Comparison of ENCODE assay signal across 9 cellular contexts in genomic region chr5:141382469-141383294, GRCh38. TPM values are rescaled to one million over a fixed set of nuclear protein-coding genes. Genes with fewer than 3 reads are reported as not detected.
DNase-seq lines count a peak whose midpoint lies in the region; ATAC-seq and TF ChIP-seq lines count a peak whose summit lies in the region.
"Had no signal": no experiment of that assay in that cellular context is flagged by ENCODE, and none has a peak within 500 bp of the region (broad histone marks: within the 10 kb centered on the region; RNA-seq: fewer than 3 reads in every experiment).

Gene PCDHGA7 (plus strand): TSS chr5:141382742. CDS start chr5:141382900, 158 bp downstream.

- peaks cover 33 to 71% (median 64%) of the 10 kb centered on the region in 5 donors for H3K9me3 ChIP-seq in subcutaneous abdominal adipose tissue (ENCODE audit: control insufficient read depth in 5 of 5, low read length in 5 of 5)

- peak within 1 kb of the TSS; percentile 62 for H3K27ac Mint-ChIP-seq in activated CD4-positive, alpha-beta T cell treated with anti-CD3 and anti-CD28 coated beads, Interleukin-2, amount 10 ng/mL, durations not matched to agents 7 days and 5 days
- H3K27ac Mint-ChIP-seq in glutamatergic neuron (ENCODE audit: unreplicated experiment), result no peak within 1 kb of the TSS

- H3K27me3 ChIP-seq in subcutaneous abdominal adipose tissue (ENCODE audit: control insufficient read depth in 5 of 5, insufficient read depth in 4 of 5, low read length in 5 of 5), result peaks cover 0 to 11% (median 0%) of the 10 kb centered on the region in 5 donors

- CTCF ChIA-PET in activated CD4-positive, alpha-beta T cell treated with anti-CD3 and anti-CD28 coated beads, Interleukin-2, amount 10 ng/mL, durations not matched to agents 7 days and 5 days (lab: Charles Lee), result interaction anchor here (0.8 to 1.1 kb wide), 2 partner anchors 12 to 48 kb away, joined by 3 to 5 read pairs; partner anchors contain the start of genes PCDHGA12 and PCDHGB3

- POLR2A ChIA-PET in activated CD4-positive, alpha-beta T cell treated with anti-CD3 and anti-CD28 coated beads, Interleukin-2, amount 10 ng/mL, durations not matched to agents 7 days and 5 days (lab: Charles Lee), result no interaction called here

- H3K4me3 ChIP-seq in WI38 (ENCODE audit: low read depth, low read length) (peak within 1 kb of the TSS; percentile 53), subcutaneous abdominal adipose tissue (ENCODE audit: low read depth in 1 of 5, low read length in 5 of 5) (peak within 1 kb of the TSS; percentile 51 to 78 (median 64))

- DNase-seq in activated CD4-positive, alpha-beta T cell treated with anti-CD3 and anti-CD28 coated beads, Interleukin-2, amount 10 ng/mL, durations not matched to agents 7 days and 5 days, result no peak
- DNase-seq in activated CD4-positive, alpha-beta T cell treated with anti-CD3 and anti-CD28 coated beads for 4 hours, result no peak
- DNase-seq in glutamatergic neuron, result no peak
- DNase-seq in effector CD4-positive, alpha-beta T cell, result no peak
- DNase-seq in substantia nigra (lab: John Stamatoyannopoulos, UW), result no peak
- DNase-seq: erythroblast had no signal

- no peak for ATAC-seq in HG03457 (IDR thresholded peaks at IDR 0.05; ENCODE audit: unreplicated experiment)

- H3K36me3 Mint-ChIP-seq in activated CD4-positive, alpha-beta T cell treated with anti-CD3 and anti-CD28 coated beads, Interleukin-2, amount 10 ng/mL, durations not matched to agents 7 days and 5 days (ENCODE audit: low read depth), result no peaks in the 10 kb centered on the region
- H3K36me3 Mint-ChIP-seq in glutamatergic neuron (ENCODE audit: unreplicated experiment), result peaks cover 55% of the 10 kb centered on the region

- peaks cover 38% of the 10 kb centered on the region for H3K27me3 Mint-ChIP-seq in activated CD4-positive, alpha-beta T cell treated with anti-CD3 and anti-CD28 coated beads, Interleukin-2, amount 10 ng/mL, durations not matched to agents 7 days and 5 days
- no peaks in the 10 kb centered on the region for H3K27me3 Mint-ChIP-seq in glutamatergic neuron (ENCODE audit: unreplicated experiment)

- H3K27ac ChIP-seq in subcutaneous abdominal adipose tissue (ENCODE audit: low read depth, low read length), result no peak within 1 kb of the TSS
- H3K27ac ChIP-seq in substantia nigra (ENCODE audit: low read depth, low read length, poor library complexity, severe bottlenecking), result no peak within 1 kb of the TSS

- peak within 1 kb of the TSS; percentile 34 for H3K4me3 Mint-ChIP-seq in activated CD4-positive, alpha-beta T cell treated with anti-CD3 and anti-CD28 coated beads, Interleukin-2, amount 10 ng/mL, durations not matched to agents 7 days and 5 days
- H3K4me3 Mint-ChIP-seq in glutamatergic neuron (ENCODE audit: unreplicated experiment), result peak within 1 kb of the TSS; percentile 38

- H3K9me3 Mint-ChIP-seq in activated CD4-positive, alpha-beta T cell treated with anti-CD3 and anti-CD28 coated beads, Interleukin-2, amount 10 ng/mL, durations not matched to agents 7 days and 5 days, result peaks cover 12% of the 10 kb centered on the region
- peaks cover 20% of the 10 kb centered on the region for H3K9me3 Mint-ChIP-seq in glutamatergic neuron (ENCODE audit: unreplicated experiment)

- no peaks in the 10 kb centered on the region for H3K36me3 ChIP-seq in subcutaneous abdominal adipose tissue (ENCODE audit: control insufficient read depth in 5 of 5, insufficient read depth in 5 of 5, low read length in 5 of 5)

- peak; percentile 28; the same call in 1 of the 2 replicates for TF ChIP-seq CTCF in WI38 (IDR thresholded peaks at IDR 0.05; ENCODE audit: low read depth, low read length)
- TF ChIP-seq CTCF in glutamatergic neuron (IDR thresholded peaks at IDR 0.05; ENCODE audit: partially characterized antibody, unreplicated experiment), result no peak

- peaks cover 0 to 4% (median 0%) of the 10 kb centered on the region in 5 donors for H3K4me1 ChIP-seq in subcutaneous abdominal adipose tissue (ENCODE audit: control insufficient read depth in 5 of 5, insufficient read depth in 5 of 5, low read length in 5 of 5)

- H3K9ac ChIP-seq in subcutaneous abdominal adipose tissue (ENCODE audit: low read length in 5 of 5), result no peak within 1 kb of the TSS

- no peaks in the 10 kb centered on the region for H3K4me1 Mint-ChIP-seq in activated CD4-positive, alpha-beta T cell treated with anti-CD3 and anti-CD28 coated beads, Interleukin-2, amount 10 ng/mL, durations not matched to agents 7 days and 5 days
- no peaks in the 10 kb centered on the region for H3K4me1 Mint-ChIP-seq in glutamatergic neuron (ENCODE audit: low read depth, unreplicated experiment)

RNA-seq across cellular contexts. Expression of gene PCDHGA7, which starts in this region (rescaled TPM):
- total RNA-seq in activated CD4-positive, alpha-beta T cell treated with anti-CD3 and anti-CD28 coated beads, Interleukin-2, amount 10 ng/mL, durations not matched to agents 7 days and 5 days, result not detected
- total RNA-seq in glutamatergic neuron (ENCODE audit: unreplicated experiment), result 4.2 TPM
